In genomic region chr18:71797554-71797953, GRCh38 we compare ENCODE assay signal across 33 cellular contexts.
"Had no signal": no experiment of that assay in that cellular context is flagged by ENCODE, and none has a peak within 500 bp of the region (broad histone marks: within the 10 kb centered on the region; RNA-seq: fewer than 3 reads in every experiment).

No MANE protein-coding gene starts in this region.

- ATAC-seq: activated CD8-positive, alpha-beta memory T cell treated with anti-CD3 and anti-CD28 coated beads, Interleukin-2, amount 10 ng/mL, durations not matched to agents 7 days and 5 days; activated naive CD8-positive, alpha-beta T cell treated with anti-CD3 and anti-CD28 coated beads, Interleukin-2, amount 50 U/mL, for 24 hours; body of pancreas had no signal

- DNase-seq: activated CD4-positive, alpha-beta memory T cell treated with anti-CD3 and anti-CD28 coated beads, Interleukin-2, amount 10 ng/mL, durations not matched to agents 7 days and 5 days; activated CD4-positive, alpha-beta T cell treated with anti-CD3 and anti-CD28 coated beads for 1 hour; activated CD4-positive, alpha-beta T cell treated with anti-CD3 and anti-CD28 coated beads for 48 hours; activated CD4-positive, CD25-positive, alpha-beta regulatory T cell; activated CD8-positive, alpha-beta memory T cell treated with anti-CD3 and anti-CD28 coated beads for 24 hours; activated CD8-positive, alpha-beta memory T cell treated with anti-CD3 and anti-CD28 coated beads, Interleukin-2, amount 10 ng/mL, durations not matched to agents 7 days and 5 days; activated CD8-positive, alpha-beta memory T cell treated with anti-CD3 and anti-CD28 coated beads, Interleukin-2, amount 50 U/mL, for 48 hours; activated effector memory CD4-positive, alpha-beta T cell treated with Interleukin-2 at 50 U/mL for 16 hours; activated naive CD4-positive, alpha-beta T cell treated with anti-CD3 and anti-CD28 coated beads, Interleukin-2, amount 10 ng/mL, durations not matched to agents 7 days and 5 days; activated naive CD8-positive, alpha-beta T cell treated with anti-CD3 and anti-CD28 coated beads, Interleukin-2, amount 50 U/mL, for 24 hours; activated T-cell treated with anti-CD3 and anti-CD28 coated beads, Interleukin-2, amount 50 U/mL, for 48 hours; anterior cingulate cortex; body of pancreas; Karpas-422; KBM-7; NCI-H1048; NCI-H1105 treated with DMSO at 0.1 percent for 48 hours; NCI-H1436; NCI-H1694; NCI-H1930; NCI-H2081 treated with DMSO at 0.1 percent for 48 hours; NCI-H226; NCI-H446 treated with DMSO at 0.1 percent for 48 hours; NCI-H524; NCI-H69; Right ventricle myocardium superior; SW 1271; T-helper 1 cell; T-helper 2 cell; T-helper 9 cell; WERI-Rb-1 had no signal

- H3K4me3 Mint-ChIP-seq: activated CD4-positive, alpha-beta memory T cell treated with anti-CD3 and anti-CD28 coated beads, Interleukin-2, amount 10 ng/mL, durations not matched to agents 7 days and 5 days; activated CD8-positive, alpha-beta memory T cell treated with anti-CD3 and anti-CD28 coated beads, Interleukin-2, amount 10 ng/mL, durations not matched to agents 7 days and 5 days; activated naive CD4-positive, alpha-beta T cell treated with anti-CD3 and anti-CD28 coated beads, Interleukin-2, amount 10 ng/mL, durations not matched to agents 7 days and 5 days; activated naive CD8-positive, alpha-beta T cell; activated naive CD8-positive, alpha-beta T cell treated with anti-CD3 and anti-CD28 coated beads, Interleukin-2, amount 50 U/mL, for 24 hours had no signal

- H3K36me3 Mint-ChIP-seq: activated CD8-positive, alpha-beta memory T cell treated with anti-CD3 and anti-CD28 coated beads, Interleukin-2, amount 10 ng/mL, durations not matched to agents 7 days and 5 days; activated naive CD4-positive, alpha-beta T cell treated with anti-CD3 and anti-CD28 coated beads, Interleukin-2, amount 10 ng/mL, durations not matched to agents 7 days and 5 days; activated naive CD8-positive, alpha-beta T cell had no signal

- H3K4me1 ChIP-seq: body of pancreas, breast epithelium had no signal

- H3K27me3 ChIP-seq: body of pancreas, breast epithelium had no signal

- H3K9me3 ChIP-seq: body of pancreas, breast epithelium had no signal

- H3K4me3 ChIP-seq: body of pancreas, breast epithelium had no signal

- H3K36me3 ChIP-seq: breast epithelium, WERI-Rb-1 had no signal

- H3K27ac Mint-ChIP-seq: activated CD4-positive, alpha-beta memory T cell treated with anti-CD3 and anti-CD28 coated beads, Interleukin-2, amount 10 ng/mL, durations not matched to agents 7 days and 5 days; activated CD8-positive, alpha-beta memory T cell treated with anti-CD3 and anti-CD28 coated beads, Interleukin-2, amount 10 ng/mL, durations not matched to agents 7 days and 5 days; activated naive CD4-positive, alpha-beta T cell treated with anti-CD3 and anti-CD28 coated beads, Interleukin-2, amount 10 ng/mL, durations not matched to agents 7 days and 5 days; activated naive CD8-positive, alpha-beta T cell; activated naive CD8-positive, alpha-beta T cell treated with anti-CD3 and anti-CD28 coated beads, Interleukin-2, amount 50 U/mL, for 24 hours had no signal

- H3K9me3 Mint-ChIP-seq: activated naive CD4-positive, alpha-beta T cell treated with anti-CD3 and anti-CD28 coated beads, Interleukin-2, amount 10 ng/mL, durations not matched to agents 7 days and 5 days; activated naive CD8-positive, alpha-beta T cell treated with anti-CD3 and anti-CD28 coated beads, Interleukin-2, amount 50 U/mL, for 24 hours had no signal

- H3K27me3 Mint-ChIP-seq: activated CD4-positive, alpha-beta memory T cell treated with anti-CD3 and anti-CD28 coated beads, Interleukin-2, amount 10 ng/mL, durations not matched to agents 7 days and 5 days; activated CD8-positive, alpha-beta memory T cell treated with anti-CD3 and anti-CD28 coated beads, Interleukin-2, amount 10 ng/mL, durations not matched to agents 7 days and 5 days; activated naive CD4-positive, alpha-beta T cell treated with anti-CD3 and anti-CD28 coated beads, Interleukin-2, amount 10 ng/mL, durations not matched to agents 7 days and 5 days; activated naive CD8-positive, alpha-beta T cell treated with anti-CD3 and anti-CD28 coated beads, Interleukin-2, amount 50 U/mL, for 24 hours had no signal

- H3K4me1 Mint-ChIP-seq: activated CD4-positive, alpha-beta memory T cell treated with anti-CD3 and anti-CD28 coated beads, Interleukin-2, amount 10 ng/mL, durations not matched to agents 7 days and 5 days; activated CD8-positive, alpha-beta memory T cell treated with anti-CD3 and anti-CD28 coated beads, Interleukin-2, amount 10 ng/mL, durations not matched to agents 7 days and 5 days; activated naive CD4-positive, alpha-beta T cell treated with anti-CD3 and anti-CD28 coated beads, Interleukin-2, amount 10 ng/mL, durations not matched to agents 7 days and 5 days; activated naive CD8-positive, alpha-beta T cell treated with anti-CD3 and anti-CD28 coated beads, Interleukin-2, amount 50 U/mL, for 24 hours had no signal
